ENCODE assay signal across 8 cellular contexts in the genomic region with DNA sequence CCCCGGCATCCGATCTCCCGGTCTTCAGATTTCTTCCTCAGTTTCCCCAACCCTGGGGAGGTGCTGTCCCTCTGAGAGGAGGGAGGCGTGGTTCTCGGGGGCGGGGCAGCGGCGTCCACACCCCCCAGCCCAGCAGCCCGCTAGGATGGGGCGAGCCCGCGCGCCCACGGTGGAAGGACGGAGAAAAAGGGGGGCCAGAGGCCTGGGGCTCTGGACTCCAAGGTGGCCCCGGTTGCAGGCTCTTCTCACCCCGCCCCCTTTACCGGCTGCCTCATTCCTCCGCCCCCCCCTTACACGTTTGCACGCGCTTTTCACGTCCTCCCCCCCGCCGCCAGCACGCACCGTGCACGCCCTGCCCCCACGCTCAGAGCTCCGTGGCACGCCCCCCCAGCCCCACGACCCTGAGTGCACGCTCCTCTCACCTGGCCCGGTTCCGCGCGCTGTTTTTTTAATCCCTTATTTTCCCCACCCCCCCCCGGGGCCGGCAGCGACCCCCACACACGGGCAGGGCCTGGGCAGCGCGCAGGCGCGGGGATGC. TPM values are rescaled to one million over a fixed set of nuclear protein-coding genes. Genes with fewer than 3 reads are reported as not detected.
A peak's percentile ranks its signal among the peaks of the same experiment; 100 is the strongest.
DNase-seq lines count a peak whose midpoint lies in the region; ATAC-seq and TF ChIP-seq lines count a peak whose summit lies in the region.

No MANE protein-coding gene starts in this region.

- peak overlapping the region; percentile 83 for H3K23ac ChIP-seq in neuronal stem cell (ENCODE audit: low read depth, low read length, poor library complexity)

- H2BK15ac ChIP-seq in neuronal stem cell (ENCODE audit: low read length), result peak overlapping the region; percentile 77

- no peak overlapping the region for H3K14ac ChIP-seq in neuronal stem cell (ENCODE audit: low read length)

- no peak for ATAC-seq in HG03039 (IDR thresholded peaks at IDR 0.05; ENCODE audit: unreplicated experiment)

- H3F3A ChIP-seq in OCI-LY1 (ENCODE audit: insufficient read depth, low read length), result no peaks in the 10 kb centered on the region

- H3K79me2 ChIP-seq in OCI-LY1 (ENCODE audit: insufficient read depth, low read length), result no peaks in the 10 kb centered on the region

- no CpG with 5 or more reads among the region's 45 CpGs for WGBS in neuronal stem cell (ENCODE audit: extremely low coverage in 2 of 2, insufficient read length in 2 of 2, insufficient replicate concordance in 1 of 2), 2 donors
- 4% methylated on average over 45 of the region's 45 CpGs for WGBS in thymus

- H3K9me3 ChIP-seq in OCI-LY1 (ENCODE audit: low read length) (no peaks in the 10 kb centered on the region), neuronal stem cell (replicated peaks in 1 of 2; ENCODE audit: control insufficient read depth in 2 of 2, insufficient read depth in 1 of 2, low read depth in 1 of 2, low read length in 2 of 2) (no peaks in the 10 kb centered on the region), thymus (ENCODE audit: control insufficient read depth) (no peaks in the 10 kb centered on the region)

- H3K9ac ChIP-seq in OCI-LY1 (ENCODE audit: low read length) (peak overlapping the region; percentile 60), neuronal stem cell (ENCODE audit: low read depth, low read length, poor library complexity) (peak overlapping the region; percentile 97)

- H3K27ac ChIP-seq in OCI-LY1 (ENCODE audit: low read depth, low read length, poor library complexity, severe bottlenecking), result peak overlapping the region; percentile 42
- peak overlapping the region; percentile 74 for H3K27ac ChIP-seq in neuronal stem cell (replicated peaks; ENCODE audit: low read length)
- H3K27ac ChIP-seq in thymus (ENCODE audit: low read depth), result peak overlapping the region; percentile 44

- peak overlapping the region; percentile 69 for H2BK5ac ChIP-seq in neuronal stem cell (ENCODE audit: low read length)

- H3K79me1 ChIP-seq in neuronal stem cell (ENCODE audit: low read depth, low read length), result peaks cover 16% of the 10 kb centered on the region

- H3K9me2 ChIP-seq in OCI-LY1 (ENCODE audit: low read depth, low read length), result no peaks in the 10 kb centered on the region

- H2BK120ac ChIP-seq in neuronal stem cell (ENCODE audit: low read depth, low read length), result no peak overlapping the region

- H3K4me2 ChIP-seq in OCI-LY1 (ENCODE audit: low read length) (peak overlapping the region; percentile 74), neuronal stem cell (ENCODE audit: insufficient read depth, low read length, poor library complexity, severe bottlenecking) (peak overlapping the region; percentile 61)

- DNase-seq in activated CD8-positive, alpha-beta memory T cell treated with anti-CD3 and anti-CD28 coated beads for 1 hour (ENCODE audit: extremely low read depth in 1 of 2, low read depth in 1 of 2), result peak; percentile 32 to 48
- DNase-seq in activated CD8-positive, alpha-beta memory T cell treated with anti-CD3 and anti-CD28 coated beads for 24 hours, result no peak
- peak; percentile 52 for DNase-seq in activated gamma-delta T cell treated with anti-CD3 and anti-CD28 coated beads, Interleukin-2, amount 50 U/mL, for 16 hours (ENCODE audit: low read depth)
- DNase-seq in germinal center (ENCODE audit: low spot score), result peak; percentile 71
- DNase-seq in neuronal stem cell (ENCODE audit: low spot score), result peak; percentile 24

- H3K27me3 ChIP-seq in OCI-LY1 (ENCODE audit: insufficient read depth, low read length) (no peaks in the 10 kb centered on the region), neuronal stem cell (ENCODE audit: control insufficient read depth in 3 of 3, insufficient read depth in 3 of 3, low read depth in 1 of 3, low read length in 3 of 3) (peaks cover 0 to 3% (median 0%) of the 10 kb centered on the region in 3 experiments), thymus (ENCODE audit: control insufficient read depth, insufficient read depth) (no peaks in the 10 kb centered on the region)

- H2AFZ ChIP-seq in OCI-LY1 (ENCODE audit: low read length) (no peak overlapping the region), neuronal stem cell (ENCODE audit: low read length) (peak overlapping the region; percentile 92)

- H3K36me3 ChIP-seq in OCI-LY1 (ENCODE audit: insufficient read depth, low read length) (no peaks in the 10 kb centered on the region), neuronal stem cell (replicated peaks in 1 of 2; ENCODE audit: control insufficient read depth in 2 of 2, insufficient read depth in 2 of 2, low read length in 2 of 2) (peaks cover 7 to 24% of the 10 kb centered on the region in 2 donors), thymus (ENCODE audit: control insufficient read depth, insufficient read depth) (peaks cover 4% of the 10 kb centered on the region)

- H3K4ac ChIP-seq in neuronal stem cell (ENCODE audit: low read length), result no peak overlapping the region

- no peak overlapping the region for H4K8ac ChIP-seq in neuronal stem cell (ENCODE audit: low read depth, low read length)

- H2AK5ac ChIP-seq in neuronal stem cell (ENCODE audit: low read depth, low read length), result peak overlapping the region; percentile 87

- no peak for TF ChIP-seq CTCF in OCI-LY1 (IDR thresholded peaks at IDR 0.05; ENCODE audit: low read length)

- H3K4me1 ChIP-seq in OCI-LY1 (ENCODE audit: insufficient read depth, low read length, severe bottlenecking) (peaks cover 40% of the 10 kb centered on the region), neuronal stem cell (ENCODE audit: control insufficient read depth in 2 of 2, insufficient read depth in 1 of 2, low read depth in 1 of 2, low read length in 2 of 2) (peaks cover 25% of the 10 kb centered on the region in 2 donors), thymus (ENCODE audit: control insufficient read depth, insufficient read depth, low read length) (peaks cover 23% of the 10 kb centered on the region)

- H4K91ac ChIP-seq in neuronal stem cell (ENCODE audit: low read depth, low read length, poor library complexity), result no peak overlapping the region

- peak overlapping the region; percentile 96 for H3K18ac ChIP-seq in neuronal stem cell (ENCODE audit: low read length)

- H3K4me3 ChIP-seq in OCI-LY1 (ENCODE audit: low read depth, low read length, poor library complexity, severe bottlenecking) (peak overlapping the region; percentile 61), neuronal stem cell (ENCODE audit: low read length in 2 of 2) (peak overlapping the region; percentile 65 to 82), thymus (ENCODE audit: low read length) (peak overlapping the region; percentile 69)

- H4K20me1 ChIP-seq in OCI-LY1 (ENCODE audit: insufficient read depth, low read length), result no peaks in the 10 kb centered on the region

- peak overlapping the region; percentile 4 for H2BK12ac ChIP-seq in neuronal stem cell (ENCODE audit: low read length)

RNA-seq across cellular contexts. Expression of gene ZBTB12, which starts 0.4 kb away (rescaled TPM):
- 26.7 TPM for polyA plus RNA-seq in neuronal stem cell (2013, experiment 1 of 2)
- 26.3 TPM for polyA plus RNA-seq in neuronal stem cell (2013, experiment 2 of 2)
- 2.6 TPM for polyA plus RNA-seq in thymus

RNA-seq across cellular contexts. Expression of gene EHMT2, which starts 4.0 kb away (rescaled TPM):
- 119 TPM for polyA plus RNA-seq in neuronal stem cell (2013, experiment 1 of 2)
- polyA plus RNA-seq in neuronal stem cell (2013, experiment 2 of 2), result 117 TPM
- polyA plus RNA-seq in thymus, result 60.1 TPM

RNA-seq across cellular contexts. Expression of gene SLC44A4, which starts 22.7 kb away (rescaled TPM):
- polyA plus RNA-seq in neuronal stem cell (2013, experiment 1 of 2), result 1.4 TPM
- 1.4 TPM for polyA plus RNA-seq in neuronal stem cell (2013, experiment 2 of 2)
- 1.7 TPM for polyA plus RNA-seq in thymus

RNA-seq across cellular contexts. Expression of gene C2, which starts 26.0 kb away (rescaled TPM):
- polyA plus RNA-seq in neuronal stem cell (2013, experiment 1 of 2), result 1.3 TPM
- polyA plus RNA-seq in neuronal stem cell (2013, experiment 2 of 2), result 1.00 TPM
- 10.3 TPM for polyA plus RNA-seq in thymus

RNA-seq across cellular contexts. Expression of gene NEU1, which starts 38.9 kb away (rescaled TPM):
- polyA plus RNA-seq in neuronal stem cell (2013, experiment 1 of 2), result 34.6 TPM
- 36.0 TPM for polyA plus RNA-seq in neuronal stem cell (2013, experiment 2 of 2)
- polyA plus RNA-seq in thymus, result 21.9 TPM
